20 cellular contexts compared by ENCODE assay signal in genomic region chrX:12865359-12865758, GRCh38. TPM values are rescaled to one million over a fixed set of nuclear protein-coding genes. Genes with fewer than 3 reads are reported as not detected.
DNase-seq lines count a peak whose midpoint lies in the region; ATAC-seq and TF ChIP-seq lines count a peak whose summit lies in the region.
"Had no signal": no experiment of that assay in that cellular context is flagged by ENCODE, and none has a peak within 500 bp of the region (broad histone marks: within the 10 kb centered on the region; RNA-seq: fewer than 3 reads in every experiment).

No MANE protein-coding gene starts in this region.

- no peaks in the 10 kb centered on the region for H4K20me1 ChIP-seq in OCI-LY3 (ENCODE audit: insufficient read depth, low read length)

- H3K27me3 ChIP-seq in heart right ventricle (peaks cover 0 to 4% (median 0%) of the 10 kb centered on the region in 7 donors), OCI-LY3 (ENCODE audit: low read depth, low read length) (no peaks in the 10 kb centered on the region), spleen (replicated peaks in 1 of 7) (no peaks in the 10 kb centered on the region), MG63 (no peaks in the 10 kb centered on the region)

- H3K9me3 ChIP-seq in heart right ventricle (peaks cover 0 to 13% (median 0%) of the 10 kb centered on the region in 11 donors), OCI-LY3 (ENCODE audit: insufficient read depth, low read length) (no peaks in the 10 kb centered on the region), spleen (peaks cover 0 to 20% (median 0%) of the 10 kb centered on the region in 8 donors), MG63 (no peaks in the 10 kb centered on the region)

- no peak for DNase-seq in left ventricle myocardium superior
- no peak for DNase-seq in heart right ventricle
- peak; percentile 44 for DNase-seq in fibroblast of pulmonary artery (ENCODE audit: low read depth)
- no peak for DNase-seq in spleen
- no peak for DNase-seq in MG63
- no peak for DNase-seq in stimulated activated naive CD4-positive, alpha-beta T cell treated with Interleukin-2 at 50 U/mL for 16 hours (lab: John Stamatoyannopoulos, UW)
- DNase-seq: activated CD4-positive, alpha-beta T cell treated with anti-CD3 and anti-CD28 coated beads, Interleukin-2, amount 50 U/mL, for 4 hours; activated effector memory CD4-positive, alpha-beta T cell treated with anti-CD3 and anti-CD28 coated beads, Interleukin-2, amount 50 U/mL, for 16 hours; amniotic stem cell; cortex of kidney; NCI-H510A treated with DMSO at 0.1 percent for 48 hours; SHP77; stimulated activated CD8-positive, alpha-beta memory T cell treated with anti-CD3 and anti-CD28 coated beads, Interleukin-4, amount 100 ng/mL, for 48 hours; T-helper 17 cell; WERI-Rb-1 had no signal

- H3K36me3 ChIP-seq in heart right ventricle (no peaks in the 10 kb centered on the region), OCI-LY3 (replicated peaks; ENCODE audit: low read depth, low read length) (no peaks in the 10 kb centered on the region), spleen (no peaks in the 10 kb centered on the region), MG63 (no peaks in the 10 kb centered on the region)
- H3K36me3 ChIP-seq: WERI-Rb-1 had no signal

- no peak for TF ChIP-seq POLR2A in spleen (IDR thresholded peaks at IDR 0.05)

- no peak overlapping the region for H3K9ac ChIP-seq in OCI-LY3 (ENCODE audit: low read length)

- WGBS in heart right ventricle, 2 donors: 51 to 53% methylated on average over 6 to 7 of the region's 7 CpGs
- 25 to 60% (median 43%) methylated on average over 5 to 7 of the region's 7 CpGs for WGBS in spleen, 5 donors

- peak; percentile 30 for ATAC-seq in left ventricle myocardium superior
- no peak for ATAC-seq in heart right ventricle
- ATAC-seq in GM19351 (IDR thresholded peaks at IDR 0.05; ENCODE audit: unreplicated experiment): no peak
- ATAC-seq: T-helper 17 cell had no signal

- intact Hi-C loops in left ventricle myocardium superior (cut with micrococcal nuclease) (no loop called here), heart right ventricle (cut with DNase I) (no loop called here), spleen (cut with DNase I; ENCODE audit: low total_unique reads) (no loop called here)

- H3K4me1 ChIP-seq in heart right ventricle (peaks cover 0 to 12% (median 0%) of the 10 kb centered on the region in 9 donors), OCI-LY3 (ENCODE audit: low read length) (peaks cover 40% of the 10 kb centered on the region), spleen (peaks cover 0 to 30% (median 5%) of the 10 kb centered on the region in 6 donors)

- H3K4me3 ChIP-seq in heart right ventricle (no peak overlapping the region), OCI-LY3 (ENCODE audit: low read length) (no peak overlapping the region), fibroblast of pulmonary artery (replicated peaks; ENCODE audit: low read depth, low read length) (no peak overlapping the region), spleen (no peak overlapping the region), MG63 (no peak overlapping the region)

- H3K27ac ChIP-seq in heart right ventricle: no peak overlapping the region
- H3K27ac ChIP-seq in OCI-LY3 (ENCODE audit: low read length): no peak overlapping the region
- no peak overlapping the region for H3K27ac ChIP-seq in spleen
- H3K27ac ChIP-seq: WERI-Rb-1 had no signal

- H3K79me2 ChIP-seq in OCI-LY3 (ENCODE audit: low read length): no peaks in the 10 kb centered on the region

- H3K4me2 ChIP-seq in OCI-LY3 (ENCODE audit: low read length): 0 out of 2 replicates have a peak overlapping the region, but pooled peaks have one; percentile 9

- no peak overlapping the region for H2AFZ ChIP-seq in OCI-LY3 (ENCODE audit: low read depth, low read length)

- TF ChIP-seq CTCF in heart right ventricle (IDR thresholded peaks at IDR 0.05) (no peak), OCI-LY3 (IDR thresholded peaks at IDR 0.05; ENCODE audit: low read depth, low read length) (no peak), fibroblast of pulmonary artery (IDR thresholded peaks at IDR 0.05; ENCODE audit: low read length, missing control alignments) (no peak), spleen (IDR thresholded peaks at IDR 0.05 in 8 of 11, conservative IDR thresholded peaks at IDR 0.05 in 3 of 11) (no peak)

RNA-seq across cellular contexts. Expression of gene TLR7, which starts 1.5 kb away (rescaled TPM):
- total RNA-seq in left ventricle myocardium superior (0.67 TPM), heart right ventricle (1 to 10 TPM in 2 of 10 donors, under 1 TPM in 8; 0.15 to 3.2 (median 0.55) TPM), spleen (1 to 10 TPM; 4.6 to 9.2 (median 5.2) TPM)
- polyA plus RNA-seq in heart right ventricle (under 1 TPM; 0.03 to 0.07 TPM), spleen (1 to 10 TPM; 2.5 to 2.9 (median 2.7) TPM)
- not detected in 2 replicates for total RNA-seq in MG63 (2014; rRNA removed; shearing (Covaris generic); ENCODE audit: low replicate concordance)
- total RNA-seq: bronchial epithelial cell, lung microvascular endothelial cell had no signal

RNA-seq across cellular contexts. Expression of gene TLR8, which starts 41.1 kb away (rescaled TPM):
- total RNA-seq in left ventricle myocardium superior (1.4 TPM), heart right ventricle (1 to 10 TPM in 4 of 10 donors, under 1 TPM in 6; 0.17 to 6.9 (median 0.67) TPM), spleen (10 to 100 TPM; 19.9 to 76.5 (median 35.7) TPM)
- polyA plus RNA-seq in heart right ventricle (under 1 TPM; 0.07 to 0.23 TPM), spleen (1 to 10 TPM; 1.1 to 3.5 (median 1.5) TPM)
- not detected in 2 replicates for total RNA-seq in MG63 (2014; rRNA removed; shearing (Covaris generic); ENCODE audit: low replicate concordance)
- total RNA-seq: bronchial epithelial cell, H4, lung microvascular endothelial cell had no signal
